19 cellular contexts compared by ENCODE assay signal in the genomic region with DNA sequence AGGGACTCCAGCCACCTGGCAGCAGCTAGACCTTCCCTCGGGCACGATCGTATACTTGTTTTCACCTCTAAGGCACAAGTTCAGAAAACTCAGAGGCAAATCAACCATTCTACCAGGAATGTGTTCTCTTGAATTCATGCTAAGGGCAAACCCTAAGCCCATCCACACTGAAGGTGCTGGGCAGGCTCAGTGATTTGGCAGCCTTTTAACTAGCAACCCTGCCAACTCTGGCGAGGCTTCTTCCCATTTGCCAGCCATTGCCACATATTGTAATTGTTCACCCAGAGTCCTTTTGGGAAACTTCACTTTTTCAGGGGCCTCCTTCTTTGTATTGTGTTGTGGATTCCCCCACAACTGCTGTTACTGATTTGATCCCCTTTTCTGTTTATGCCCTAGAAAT.
DNase-seq lines count a peak whose midpoint lies in the region; ATAC-seq and TF ChIP-seq lines count a peak whose summit lies in the region.
"Had no signal": no experiment of that assay in that cellular context is flagged by ENCODE, and none has a peak within 500 bp of the region (broad histone marks: within the 10 kb centered on the region; RNA-seq: fewer than 3 reads in every experiment).

No MANE protein-coding gene starts in this region.

- H2BK120ac ChIP-seq in neuronal stem cell (ENCODE audit: low read depth, low read length), result no peak overlapping the region

- no peak for ATAC-seq in right cardiac atrium
- no peak for ATAC-seq in HG02840 (IDR thresholded peaks at IDR 0.05; ENCODE audit: low FRiP score, unreplicated experiment)
- ATAC-seq: A549, Panc1 had no signal

- H2BK12ac ChIP-seq in neuronal stem cell (ENCODE audit: low read length), result no peak overlapping the region

- no peak for TF ChIP-seq CTCF in left ventricle myocardium inferior (IDR thresholded peaks at IDR 0.05; ENCODE audit: borderline replicate concordance)
- TF ChIP-seq CTCF in glutamatergic neuron (IDR thresholded peaks at IDR 0.05; ENCODE audit: partially characterized antibody, unreplicated experiment), result no peak

- no peak overlapping the region for H3K4me2 ChIP-seq in neuronal stem cell (ENCODE audit: insufficient read depth, low read length, poor library complexity, severe bottlenecking)
- H3K4me2 ChIP-seq: A549 had no signal

- no peak overlapping the region for H3K4me3 Mint-ChIP-seq in glutamatergic neuron (ENCODE audit: unreplicated experiment)

- no peak overlapping the region for H4K8ac ChIP-seq in neuronal stem cell (ENCODE audit: low read depth, low read length)

- peaks cover 13% of the 10 kb centered on the region for H3K4me1 ChIP-seq in left ventricle myocardium inferior
- peaks cover 4% of the 10 kb centered on the region for H3K4me1 ChIP-seq in right cardiac atrium (ENCODE audit: control insufficient read depth, insufficient read depth, low read length)
- H3K4me1 ChIP-seq in neuronal stem cell (ENCODE audit: control insufficient read depth in 2 of 2, insufficient read depth in 1 of 2, low read depth in 1 of 2, low read length in 2 of 2), result no peaks in the 10 kb centered on the region
- H3K4me1 ChIP-seq: A549, BE2C had no signal

- no peaks in the 10 kb centered on the region for H3K9me3 Mint-ChIP-seq in glutamatergic neuron (ENCODE audit: unreplicated experiment)

- intact Hi-C loops in left ventricle myocardium inferior (cut with micrococcal nuclease) (no loop called here), right cardiac atrium (cut with DNase I) (no loop called here)

- DNase-seq in left ventricle myocardium inferior, result no peak
- DNase-seq in right cardiac atrium, result no peak
- peak; percentile 22 for DNase-seq in M059J (ENCODE audit: low read depth)
- peak; percentile 21 for DNase-seq in globus pallidus (ENCODE audit: low spot score)
- no peak for DNase-seq in neuronal stem cell (ENCODE audit: low spot score)
- no peak for DNase-seq in glutamatergic neuron
- DNase-seq in dermis blood vessel endothelial cell, result no peak
- DNase-seq: BE2C, DMS53, KBM-7, NCI-H1105 treated with DMSO at 0.1 percent for 48 hours, NCI-H2029 treated with DMSO at 0.1 percent for 48 hours, NCI-H226, NCI-H510A treated with DMSO at 0.1 percent for 48 hours, NCI-H748 treated with DMSO at 0.1 percent for 48 hours had no signal

- no peaks in the 10 kb centered on the region for H3K4me1 Mint-ChIP-seq in glutamatergic neuron (ENCODE audit: low read depth, unreplicated experiment)

- no peak overlapping the region for H3K27ac Mint-ChIP-seq in glutamatergic neuron (ENCODE audit: unreplicated experiment)

- H3K9ac ChIP-seq in neuronal stem cell (ENCODE audit: low read depth, low read length, poor library complexity), result no peak overlapping the region

- H3K27me3 Mint-ChIP-seq in glutamatergic neuron (ENCODE audit: unreplicated experiment), result no peaks in the 10 kb centered on the region

- no peak overlapping the region for H4K91ac ChIP-seq in neuronal stem cell (ENCODE audit: low read depth, low read length, poor library complexity)

- no peak overlapping the region for H3K23ac ChIP-seq in neuronal stem cell (ENCODE audit: low read depth, low read length, poor library complexity)

- H3K27me3 ChIP-seq in left ventricle myocardium inferior (ENCODE audit: low read depth) (no peaks in the 10 kb centered on the region), right cardiac atrium (ENCODE audit: control insufficient read depth, insufficient read depth) (no peaks in the 10 kb centered on the region), neuronal stem cell (ENCODE audit: control insufficient read depth in 3 of 3, insufficient read depth in 3 of 3, low read depth in 1 of 3, low read length in 3 of 3) (no peaks in the 10 kb centered on the region)
- H3K27me3 ChIP-seq: BE2C, SJSA1 had no signal

- H3K4me3 ChIP-seq in left ventricle myocardium inferior, result no peak overlapping the region
- H3K4me3 ChIP-seq in right cardiac atrium (ENCODE audit: low read length), result no peak overlapping the region
- no peak overlapping the region for H3K4me3 ChIP-seq in neuronal stem cell (ENCODE audit: low read length in 2 of 2)
- H3K4me3 ChIP-seq: A549, SJSA1 had no signal

- peak overlapping the region; percentile 31 for H2AFZ ChIP-seq in neuronal stem cell (ENCODE audit: low read length)

- H3K36me3 ChIP-seq in left ventricle myocardium inferior, result no peaks in the 10 kb centered on the region
- H3K36me3 ChIP-seq in neuronal stem cell (replicated peaks in 1 of 2; ENCODE audit: control insufficient read depth in 2 of 2, insufficient read depth in 2 of 2, low read length in 2 of 2), result no peaks in the 10 kb centered on the region
- H3K36me3 ChIP-seq: BE2C, SJSA1 had no signal

- 71% methylated on average over 4 of the region's 4 CpGs for WGBS in right cardiac atrium
- WGBS in neuronal stem cell (ENCODE audit: extremely low coverage in 2 of 2, insufficient read length in 2 of 2, insufficient replicate concordance in 1 of 2), 2 donors, result no CpG with 5 or more reads among the region's 4 CpGs

- no peak overlapping the region for H2AK5ac ChIP-seq in neuronal stem cell (ENCODE audit: low read depth, low read length)

- no peak overlapping the region for H2BK15ac ChIP-seq in neuronal stem cell (ENCODE audit: low read length)

- H3K79me1 ChIP-seq in neuronal stem cell (ENCODE audit: low read depth, low read length), result no peaks in the 10 kb centered on the region

- H3K27ac ChIP-seq in left ventricle myocardium inferior (replicated peaks) (peak overlapping the region; percentile 44), right cardiac atrium (ENCODE audit: low read length) (no peak overlapping the region), neuronal stem cell (replicated peaks; ENCODE audit: low read length) (no peak overlapping the region)
- H3K27ac ChIP-seq: A549, SJSA1 had no signal

- no peaks in the 10 kb centered on the region for H3K36me3 Mint-ChIP-seq in glutamatergic neuron (ENCODE audit: unreplicated experiment)

- H3K4ac ChIP-seq in neuronal stem cell (ENCODE audit: low read length), result no peak overlapping the region

- H3K9me3 ChIP-seq in left ventricle myocardium inferior (replicated peaks) (peaks cover 15% of the 10 kb centered on the region), right cardiac atrium (ENCODE audit: control insufficient read depth, low read length) (no peaks in the 10 kb centered on the region), neuronal stem cell (replicated peaks in 1 of 2; ENCODE audit: control insufficient read depth in 2 of 2, insufficient read depth in 1 of 2, low read depth in 1 of 2, low read length in 2 of 2) (peaks cover 0 to 4% of the 10 kb centered on the region in 2 donors)
- H3K9me3 ChIP-seq: A549, BE2C had no signal

- H3K14ac ChIP-seq in neuronal stem cell (ENCODE audit: low read length), result no peak overlapping the region

- H3K18ac ChIP-seq in neuronal stem cell (ENCODE audit: low read length), result peak overlapping the region; percentile 9

- H2BK5ac ChIP-seq in neuronal stem cell (ENCODE audit: low read length), result no peak overlapping the region

Comparison
In these comparisons a context has a peak if more than half of its experiments do, and no peak if none do; other contexts are left out.
1. DNase-seq: peak in M059J (single experiment) and globus pallidus (single experiment); none in left ventricle myocardium inferior (single experiment), right cardiac atrium (0 of 3), neuronal stem cell (single experiment), glutamatergic neuron (single experiment) and dermis blood vessel endothelial cell (single experiment).